8 cellular contexts compared by ENCODE assay signal in genomic region chr10:38093816-38094157, GRCh38. TPM values are rescaled to one million over a fixed set of nuclear protein-coding genes. Genes with fewer than 3 reads are reported as not detected.
DNase-seq lines count a peak whose midpoint lies in the region; ATAC-seq, FAIRE-seq and TF ChIP-seq lines count a peak whose summit lies in the region.

No MANE protein-coding gene starts in this region.

- no peak for TF ChIP-seq EP300 in ovary (IDR thresholded peaks at IDR 0.05)

- H3K4me1 ChIP-seq in HCT116 (ENCODE audit: control insufficient read depth in 1 of 2, insufficient read depth in 2 of 2, low read length in 2 of 2) (peaks cover 0 to 14% of the 10 kb centered on the region in 2 experiments; a peak in 2 of 4 replicates), OCI-LY1 (ENCODE audit: insufficient read depth, low read length, severe bottlenecking) (peaks cover 17% of the 10 kb centered on the region), esophagus (ENCODE audit: control insufficient read depth in 2 of 2, insufficient read depth in 2 of 2, low read length in 1 of 2) (peaks cover 6 to 7% of the 10 kb centered on the region in 2 donors), ovary (ENCODE audit: insufficient read depth) (peaks cover 5% of the 10 kb centered on the region)

- no peak for FAIRE-seq in GM12891 (lab: Jason Lieb, UNC)

- H3K9me3 ChIP-seq in HCT116 (ENCODE audit: control insufficient read depth in 1 of 2, insufficient read depth in 1 of 2, low read depth in 1 of 2, low read length in 2 of 2) (no peaks in the 10 kb centered on the region), OCI-LY1 (ENCODE audit: low read length) (0 out of 2 replicates have a peak, but pooled peaks cover 2% of the 10 kb centered on the region), esophagus (ENCODE audit: control insufficient read depth in 2 of 2, insufficient read depth in 1 of 2, low read depth in 1 of 2, low read length in 1 of 2) (no peaks in the 10 kb centered on the region), ovary (no peaks in the 10 kb centered on the region)

- POLR2A ChIA-PET in HCT116 (lab: Charles Lee) = no interaction called here

- H3K4me3 ChIP-seq in HCT116 (replicated peaks in 1 of 2; ENCODE audit: low read depth in 1 of 2, low read length in 2 of 2) (peak overlapping the region; percentile 83 to 88), OCI-LY1 (ENCODE audit: low read depth, low read length, poor library complexity, severe bottlenecking) (peak overlapping the region; percentile 93), esophagus (ENCODE audit: low read depth in 1 of 2, low read length in 2 of 2) (peak overlapping the region; percentile 88 to 90), ovary (peak overlapping the region; percentile 95)

- no peak for TF ChIP-seq RAD21 in HCT116 (IDR thresholded peaks at IDR 0.05; ENCODE audit: low read depth)

- H4K20me1 ChIP-seq in HCT116 (ENCODE audit: insufficient read depth) (no peaks in the 10 kb centered on the region), OCI-LY1 (ENCODE audit: insufficient read depth, low read length) (no peaks in the 10 kb centered on the region)

- peak; percentile 13 for ATAC-seq in HCT116

- H3K36me3 ChIP-seq in HCT116 (ENCODE audit: control insufficient read depth in 1 of 2, insufficient read depth in 2 of 2, low read length in 2 of 2) (peaks cover 16 to 29% of the 10 kb centered on the region in 2 experiments), OCI-LY1 (ENCODE audit: insufficient read depth, low read length) (peaks cover 38% of the 10 kb centered on the region), esophagus (ENCODE audit: control insufficient read depth in 2 of 2, insufficient read depth in 2 of 2, low read length in 1 of 2) (peaks cover 4 to 5% of the 10 kb centered on the region in 2 donors), ovary (no peaks in the 10 kb centered on the region)

- H3K27ac ChIP-seq in HCT116 (ENCODE audit: low read depth, low read length) = no peak overlapping the region
- H3K27ac ChIP-seq in OCI-LY1 (ENCODE audit: low read depth, low read length, poor library complexity, severe bottlenecking) = no peak overlapping the region
- H3K27ac ChIP-seq in esophagus (ENCODE audit: low read depth in 2 of 2, low read length in 1 of 2) = peak overlapping the region in 1 of 2 donors; percentile 88
- H3K27ac ChIP-seq in ovary = peak overlapping the region in 1 of 2 donors; percentile 8

- TF ChIP-seq CTCF in HCT116 (IDR thresholded peaks at IDR 0.05 in 2 of 3, conservative IDR thresholded peaks at IDR 0.05 in 1 of 3; ENCODE audit: borderline replicate concordance in 1 of 3, insufficient read depth in 1 of 3, low read depth in 2 of 3, low read length in 2 of 3) = no peak
- TF ChIP-seq CTCF in OCI-LY1 (IDR thresholded peaks at IDR 0.05; ENCODE audit: low read length) = no peak
- TF ChIP-seq CTCF in ovary (IDR thresholded peaks at IDR 0.05) = no peak

- no peak overlapping the region for H3K9ac ChIP-seq in HCT116 (ENCODE audit: low read length)
- peak overlapping the region; percentile 59 for H3K9ac ChIP-seq in OCI-LY1 (ENCODE audit: low read length)

- peaks cover 38% of the 10 kb centered on the region for H3K79me2 ChIP-seq in HCT116 (ENCODE audit: insufficient read depth, low read length)
- H3K79me2 ChIP-seq in OCI-LY1 (ENCODE audit: insufficient read depth, low read length) = no peaks in the 10 kb centered on the region

- H2AFZ ChIP-seq in HCT116 (ENCODE audit: low read depth, low read length, poor library complexity, severe bottlenecking) (peak overlapping the region; percentile 67), OCI-LY1 (ENCODE audit: low read length) (peak overlapping the region; percentile 99; the same call in 1 of the 2 replicates)

- intact Hi-C loops in HCT116 (cut with micrococcal nuclease) = loop anchor here (1.0 to 2.0 kb wide), 2 partner anchors 83 to 117 kb away; partner anchors contain the start of genes ZNF25 and ZNF33A
- intact Hi-C loops in ovary (cut with DNase I) = loop anchor here in 2 of 4 donors (10.0 kb wide), 2 partner anchors 119 to 239 kb away; partner anchors contain the start of genes ZNF248 (in 1 of the 2) and ZNF25 (in 1 of the 2)

- H3K4me2 ChIP-seq in HCT116 (ENCODE audit: low read length) (peak overlapping the region; percentile 89), OCI-LY1 (ENCODE audit: low read length) (peak overlapping the region; percentile 94)

- CTCF ChIA-PET in HCT116 (lab: Charles Lee) = no interaction called here

- RAD21 ChIA-PET in HCT116 (lab: Charles Lee; ENCODE audit: low non-redundant PET in 1 of 2, low total read pairs in 2 of 2, uncharacterized antibody in 2 of 2, unreplicated experiment in 2 of 2) = no interaction called here

- DNase-seq in GM12891 (ENCODE audit: insufficient read length, low spot score) (no peak), HCT116 (ENCODE audit: low read depth, low spot score) (no peak), ovary (no peak), HCEC 1CT (no peak), GF-D8 (lab: John Stamatoyannopoulos, UW) (no peak)
- DNase-seq in stimulated activated CD8-positive, alpha-beta memory T cell treated with anti-CD3 and anti-CD28 coated beads, Interleukin-4, amount 100 ng/mL, for 48 hours = no peak

- BruUV-seq in HCT116 (replicated peaks; lab: Mats Ljungman, UMichigan) = no TSS peak

- no peaks in the 10 kb centered on the region for H3K9me2 ChIP-seq in HCT116 (ENCODE audit: insufficient read depth)
- H3K9me2 ChIP-seq in OCI-LY1 (ENCODE audit: low read depth, low read length) = no peaks in the 10 kb centered on the region

- H3K27me3 ChIP-seq in HCT116 (ENCODE audit: insufficient read depth, low read length) (no peaks in the 10 kb centered on the region), OCI-LY1 (ENCODE audit: insufficient read depth, low read length) (no peaks in the 10 kb centered on the region), esophagus (ENCODE audit: control insufficient read depth in 1 of 2, insufficient read depth in 2 of 2, low read length in 2 of 2) (no peaks in the 10 kb centered on the region), ovary (no peaks in the 10 kb centered on the region)

- TF ChIP-seq POLR2A in GM12891 (IDR thresholded peaks at IDR 0.05; ENCODE audit: low read depth, low read length) (no peak), HCT116 (IDR thresholded peaks at IDR 0.05; ENCODE audit: borderline replicate concordance, extremely low read depth, insufficient read depth, insufficient read length) (no peak), ovary (IDR thresholded peaks at IDR 0.05) (peak; percentile 11)

- H3F3A ChIP-seq in OCI-LY1 (ENCODE audit: insufficient read depth, low read length) = no peaks in the 10 kb centered on the region

- WGBS in esophagus, 2 donors = 11 to 12% methylated on average over 16 of the region's 16 CpGs
- 3 to 6% (median 4%) methylated on average over 16 of the region's 16 CpGs for WGBS in ovary, 3 donors

TF ChIP-seq in GM12891, 5 proteins besides CTCF, POLR2A, EP300 and RAD21:
- peak; percentile 66 for TF ChIP-seq SPI1 (IDR thresholded peaks at IDR 0.05; ENCODE audit: low read depth, low read length)
- no peak; the same call in 1 of the 2 replicates for TF ChIP-seq TAF1 (IDR thresholded peaks at IDR 0.05; ENCODE audit: low read depth, low read length)
- no peak for TF ChIP-seq POU2F2 (IDR thresholded peaks at IDR 0.05; ENCODE audit: low read depth, low read length)
- no peak for TF ChIP-seq POLR2AphosphoS5 (IDR thresholded peaks at IDR 0.05; ENCODE audit: low read depth, low read length)
- no peak for TF ChIP-seq PAX5 (IDR thresholded peaks at IDR 0.05; ENCODE audit: insufficient read depth, low read length, severe bottlenecking)

TF ChIP-seq in HCT116, 20 proteins besides CTCF, POLR2A, EP300 and RAD21:
- TF ChIP-seq TCF7L2 (IDR thresholded peaks at IDR 0.05; ENCODE audit: borderline replicate concordance, extremely low read depth, insufficient read depth, insufficient read length) (no peak), MAX (IDR thresholded peaks at IDR 0.05) (no peak), YY1 (IDR thresholded peaks at IDR 0.05; ENCODE audit: extremely low read depth, insufficient replicate concordance, low read depth, low read length) (no peak), EZH2phosphoT487 (IDR thresholded peaks at IDR 0.05; ENCODE audit: borderline replicate concordance) (no peak), EGR1 (IDR thresholded peaks at IDR 0.05; ENCODE audit: low read depth) (no peak), POLR2AphosphoS5 (IDR thresholded peaks at IDR 0.05; ENCODE audit: low read depth, low read length) (no peak), ZBTB33 (IDR thresholded peaks at IDR 0.05; ENCODE audit: extremely low read depth, insufficient replicate concordance, low read length) (no peak), FOSL1 (IDR thresholded peaks at IDR 0.05; ENCODE audit: low read depth) (no peak)

RNA-seq across cellular contexts. Expression of gene ZNF37A, which starts 0.3 kb away (rescaled TPM):
- 8.3 TPM for polyA plus RNA-seq in GM12891 (2012; ENCODE audit: low read depth, missing spikeins)
- total RNA-seq in HCT116 (2021; ENCODE audit: unreplicated experiment) = 18.5 TPM
- 7.4 and 10.2 TPM in 2 replicates for polyA plus RNA-seq in HCT116 (2012)
- 1 to 10 TPM; 2.8 to 3.9 TPM for polyA plus RNA-seq in esophagus
- total RNA-seq in ovary = 10 to 100 TPM; 17.9 to 26.8 (median 21.6) TPM
- 10 to 100 TPM in 1 of 2 donors, 1 to 10 TPM in 1; 7.5 to 12.9 TPM for polyA plus RNA-seq in ovary
